In the genomic region with DNA sequence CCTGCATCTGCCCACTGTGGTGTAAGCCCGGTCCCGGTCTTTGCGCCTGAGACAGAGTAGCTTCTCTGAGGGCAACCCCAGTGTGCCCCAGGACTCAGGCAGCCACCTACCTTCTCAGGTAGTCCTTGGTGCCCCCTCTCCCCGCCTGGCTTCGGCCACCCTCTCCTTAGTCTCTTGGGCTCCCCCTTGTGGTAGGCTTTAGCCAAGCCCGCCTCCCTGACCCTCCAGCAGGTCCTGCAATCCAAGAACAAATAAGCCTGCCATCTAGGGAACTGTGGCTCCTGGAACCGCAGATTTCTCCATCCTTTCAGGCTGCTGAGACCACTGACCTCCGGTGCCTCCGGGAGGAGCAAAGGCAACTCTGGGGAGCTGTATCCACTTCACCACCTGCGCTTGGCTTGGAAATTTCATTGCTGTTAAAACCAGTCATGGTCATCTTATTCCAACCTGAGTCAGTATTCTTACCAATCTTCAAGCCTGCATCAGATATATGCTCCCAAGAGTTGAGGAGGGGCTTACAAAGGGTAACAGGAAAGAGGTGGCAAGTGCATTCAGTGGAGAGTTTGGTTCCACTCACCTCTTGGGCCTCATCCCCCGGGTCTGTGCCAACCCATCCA, we compare ENCODE assay signal across 8 cellular contexts. TPM values are rescaled to one million over a fixed set of nuclear protein-coding genes. Genes with fewer than 3 reads are reported as not detected.
DNase-seq lines count a peak whose midpoint lies in the region; ATAC-seq and TF ChIP-seq lines count a peak whose summit lies in the region.

No MANE protein-coding gene starts in this region.

- H3K27ac Mint-ChIP-seq in activated naive CD4-positive, alpha-beta T cell treated with anti-CD3 and anti-CD28 coated beads for 36 hours, result no peak overlapping the region
- H3K27ac Mint-ChIP-seq in progenitor cell of endocrine pancreas, result no peak overlapping the region

- H3K4me3 Mint-ChIP-seq in activated naive CD4-positive, alpha-beta T cell treated with anti-CD3 and anti-CD28 coated beads for 36 hours, result no peak overlapping the region
- H3K4me3 Mint-ChIP-seq in progenitor cell of endocrine pancreas (ENCODE audit: low read depth), result no peak overlapping the region

- ATAC-seq in GM21367 (IDR thresholded peaks at IDR 0.05; ENCODE audit: unreplicated experiment) (peak; percentile 68), HG03457 (IDR thresholded peaks at IDR 0.05; ENCODE audit: unreplicated experiment) (no peak)

- CTCF ChIA-PET in activated naive CD4-positive, alpha-beta T cell treated with anti-CD3 and anti-CD28 coated beads for 36 hours (lab: Charles Lee), result interaction anchor here (2.0 kb wide), 1 partner anchor 20 kb away, joined by 4 read pairs; no protein-coding TSS in a partner anchor

- peaks cover 18% of the 10 kb centered on the region for H3K27me3 Mint-ChIP-seq in activated naive CD4-positive, alpha-beta T cell treated with anti-CD3 and anti-CD28 coated beads for 36 hours (ENCODE audit: low read depth)
- peaks cover 5% of the 10 kb centered on the region for H3K27me3 Mint-ChIP-seq in progenitor cell of endocrine pancreas

- DNase-seq in DMS53 (lab: John Stamatoyannopoulos, UW) (peak; percentile 95), HPDE6-E6E7 (ENCODE audit: extremely low spot score) (peak; percentile 76), NOMO-1 (lab: John Stamatoyannopoulos, UW; ENCODE audit: unreplicated experiment in 2 of 2) (peak; percentile 20 to 22), head of caudate nucleus (peak; percentile 26 to 88 (median 70)), progenitor cell of endocrine pancreas (ENCODE audit: low spot score, unreplicated experiment) (peak; percentile 84)
- peak; percentile 53 for DNase-seq in activated naive CD4-positive, alpha-beta T cell treated with anti-CD3 and anti-CD28 coated beads for 36 hours

- peak; percentile 85 for TF ChIP-seq CTCF in progenitor cell of endocrine pancreas (IDR thresholded peaks at IDR 0.05; ENCODE audit: unreplicated experiment)

- H3K9me3 Mint-ChIP-seq in activated naive CD4-positive, alpha-beta T cell treated with anti-CD3 and anti-CD28 coated beads for 36 hours, result no peaks in the 10 kb centered on the region
- H3K9me3 Mint-ChIP-seq in progenitor cell of endocrine pancreas (ENCODE audit: low read depth), result peaks cover 5% of the 10 kb centered on the region

- H3K4me1 Mint-ChIP-seq in activated naive CD4-positive, alpha-beta T cell treated with anti-CD3 and anti-CD28 coated beads for 36 hours (ENCODE audit: low read depth), result peaks cover 2% of the 10 kb centered on the region
- H3K4me1 Mint-ChIP-seq in progenitor cell of endocrine pancreas (ENCODE audit: low read depth), result peaks cover 4% of the 10 kb centered on the region

- intact Hi-C loops in activated naive CD4-positive, alpha-beta T cell treated with anti-CD3 and anti-CD28 coated beads for 36 hours (cut with micrococcal nuclease), result loop anchor here (1.0 kb wide), 1 partner anchor 848 kb away; no protein-coding TSS in a partner anchor
- intact Hi-C loops in head of caudate nucleus (cut with DNase I), result no loop called here

- no peaks in the 10 kb centered on the region for H3K36me3 Mint-ChIP-seq in activated naive CD4-positive, alpha-beta T cell treated with anti-CD3 and anti-CD28 coated beads for 36 hours (ENCODE audit: low read depth)
- H3K36me3 Mint-ChIP-seq in progenitor cell of endocrine pancreas (ENCODE audit: insufficient read depth), result no peaks in the 10 kb centered on the region

RNA-seq across cellular contexts. Expression of a gene that starts 52.8 kb away (rescaled TPM):
- not detected for total RNA-seq in activated naive CD4-positive, alpha-beta T cell treated with anti-CD3 and anti-CD28 coated beads for 36 hours
- 105 and 117 TPM in 2 replicates for total RNA-seq in progenitor cell of endocrine pancreas

Comparison
In these comparisons a context has a peak if more than half of its experiments do, and no peak if none do; other contexts are left out.
1. DNase-seq: peak in every context shown above with its lines; median percentile 95 in DMS53; 84 in progenitor cell of endocrine pancreas; 76 in HPDE6-E6E7; 70 in head of caudate nucleus; 53 in activated naive CD4-positive, alpha-beta T cell treated with anti-CD3 and anti-CD28 coated beads for 36 hours; 21 in NOMO-1.
2. RNA of a gene that starts 52.8 kb away (total RNA-seq): 105 to 117 TPM in progenitor cell of endocrine pancreas; not detected in activated naive CD4-positive, alpha-beta T cell treated with anti-CD3 and anti-CD28 coated beads for 36 hours; every median in the first group is over 100 times any median in the second.